ENCODE assay signal across 1 cellular context in the genomic region with DNA sequence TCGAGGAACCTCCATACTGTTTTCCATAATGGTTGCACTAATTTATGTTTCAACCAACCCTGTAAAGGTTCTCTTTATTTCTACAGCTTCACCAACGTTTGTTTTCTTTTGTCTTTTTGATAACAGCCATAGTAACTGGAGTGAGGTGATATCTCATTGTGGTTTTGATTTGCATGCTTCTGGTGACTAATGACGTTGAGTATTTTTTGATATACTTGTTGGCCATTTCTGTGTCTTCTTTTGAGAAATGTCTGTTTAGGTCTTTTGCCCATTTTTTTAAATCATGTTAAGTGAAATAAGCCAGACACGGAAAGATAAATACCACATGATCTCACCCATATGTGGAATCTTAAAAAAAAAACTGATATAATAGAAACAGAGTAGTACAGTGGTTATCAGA.
TF ChIP-seq lines count a peak whose summit lies in the region.

No MANE protein-coding gene starts in this region.

TF ChIP-seq in IMR-90, 13 proteins besides CTCF, POLR2A, EP300 and RAD21 (continued from another document):
- TF ChIP-seq RCOR1 (IDR thresholded peaks at IDR 0.05; ENCODE audit: insufficient replicate concordance, low read length) (no peak), RFX5 (IDR thresholded peaks at IDR 0.05; ENCODE audit: low read depth, low read length) (no peak), CEBPB (IDR thresholded peaks at IDR 0.05; ENCODE audit: low read depth, low read length) (no peak), NFE2L2 (IDR thresholded peaks at IDR 0.05; ENCODE audit: low read depth, low read length) (no peak), SMC3 (IDR thresholded peaks at IDR 0.05; ENCODE audit: low read depth, low read length) (no peak), MAZ (IDR thresholded peaks at IDR 0.05; ENCODE audit: borderline replicate concordance, low read depth, low read length) (no peak), MAFK (IDR thresholded peaks at IDR 0.05; ENCODE audit: low read depth, low read length) (no peak), FOS (IDR thresholded peaks at IDR 0.05; ENCODE audit: low read depth, low read length) (no peak)
- TF ChIP-seq, protein P1, sequence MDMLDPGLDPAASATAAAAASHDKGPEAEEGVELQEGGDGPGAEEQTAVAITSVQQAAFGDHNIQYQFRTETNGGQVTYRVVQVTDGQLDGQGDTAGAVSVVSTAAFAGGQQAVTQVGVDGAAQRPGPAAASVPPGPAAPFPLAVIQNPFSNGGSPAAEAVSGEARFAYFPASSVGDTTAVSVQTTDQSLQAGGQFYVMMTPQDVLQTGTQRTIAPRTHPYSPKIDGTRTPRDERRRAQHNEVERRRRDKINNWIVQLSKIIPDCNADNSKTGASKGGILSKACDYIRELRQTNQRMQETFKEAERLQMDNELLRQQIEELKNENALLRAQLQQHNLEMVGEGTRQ (IDR thresholded peaks at IDR 0.05; ENCODE audit: low read depth, low read length) = no peak
